Comparison of ENCODE assay signal across 16 cellular contexts in genomic region chr3:25476639-25477038, GRCh38. TPM values are rescaled to one million over a fixed set of nuclear protein-coding genes. Genes with fewer than 3 reads are reported as not detected.
"Had no signal": no experiment of that assay in that cellular context is flagged by ENCODE, and none has a peak within 500 bp of the region (broad histone marks: within the 10 kb centered on the region; RNA-seq: fewer than 3 reads in every experiment).

No MANE protein-coding gene starts in this region.

- H3K4me1 ChIP-seq: uterus had no signal

- H3K27ac ChIP-seq: gastrocnemius medialis, neutrophil, right lobe of liver, SJSA1, spleen, stomach, uterus had no signal

- H3K9me3 ChIP-seq: gastrocnemius medialis, neutrophil, right lobe of liver, SJSA1, spleen, stomach, uterus had no signal

- DNase-seq: activated B cell treated with CpG ODN at 0.5 μM for 24 hours; activated CD4-positive, alpha-beta T cell treated with anti-CD3 and anti-CD28 coated beads for 48 hours; activated naive CD4-positive, alpha-beta T cell; aorta; caudate nucleus; gastrocnemius medialis; islet precursor cell; naive thymus-derived CD8-positive, alpha-beta T cell; right lobe of liver; spleen; stomach; uterus had no signal

- H3K36me3 ChIP-seq: gastrocnemius medialis, neutrophil, SJSA1, spleen, stomach, uterus had no signal

- H3K4me3 ChIP-seq: coronary artery, gastrocnemius medialis, right lobe of liver, SJSA1, spleen, stomach, uterus had no signal

- H3K27me3 ChIP-seq: gastrocnemius medialis, neutrophil, right lobe of liver, SJSA1, spleen, stomach, uterus had no signal

RNA-seq across cellular contexts. Expression of gene RARB, which starts 48.6 kb away (rescaled TPM):
- total RNA-seq: activated B cell treated with CpG ODN at 0.5 μM for 24 hours; naive thymus-derived CD8-positive, alpha-beta T cell; T-helper 2 cell treated with Interferon-gamma antibody and Interleukin-4, amounts not matched to agents 100 ng/mL and 5 ng/mL, for 36 hours had no signal
